Comparison of ENCODE assay signal across 1 cellular context in genomic region chr9:126325779-126326178, GRCh38.
TF ChIP-seq lines count a peak whose summit lies in the region.

No MANE protein-coding gene starts in this region.

TF ChIP-seq in A549, 52 proteins besides CTCF, POLR2A, EP300 and RAD21 (continued from another document):
- TF ChIP-seq FOSL2 (IDR thresholded peaks at IDR 0.05) (no peak), FOSL2 (CRISPR knock-in tag; IDR thresholded peaks at IDR 0.05) (no peak), JUNB (IDR thresholded peaks at IDR 0.05) (no peak)
